ENCODE assay signal across 1 cellular context in the genomic region with DNA sequence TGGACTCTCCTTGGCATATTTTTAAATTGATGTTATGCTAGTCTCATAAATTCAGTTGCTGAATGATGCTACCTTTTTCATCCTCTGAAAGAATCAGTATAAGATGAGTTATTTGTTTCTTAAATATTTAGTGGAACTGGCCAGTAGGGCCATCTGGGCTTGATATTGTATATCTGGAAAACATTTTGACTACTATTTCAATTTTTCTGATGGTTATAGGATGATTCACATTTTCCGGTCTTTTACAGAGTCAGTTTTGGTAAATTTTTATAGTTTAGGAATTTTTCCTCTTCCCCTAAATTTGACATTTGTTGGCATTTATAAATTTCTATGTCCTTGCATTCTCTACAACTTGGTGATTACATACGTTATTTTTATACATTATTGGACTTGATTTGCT.
TF ChIP-seq lines count a peak whose summit lies in the region.

No MANE protein-coding gene starts in this region.

TF ChIP-seq in SK-N-SH, 30 proteins besides CTCF, POLR2A, EP300 and RAD21 (continued from another document):
- TF ChIP-seq, protein P1, sequence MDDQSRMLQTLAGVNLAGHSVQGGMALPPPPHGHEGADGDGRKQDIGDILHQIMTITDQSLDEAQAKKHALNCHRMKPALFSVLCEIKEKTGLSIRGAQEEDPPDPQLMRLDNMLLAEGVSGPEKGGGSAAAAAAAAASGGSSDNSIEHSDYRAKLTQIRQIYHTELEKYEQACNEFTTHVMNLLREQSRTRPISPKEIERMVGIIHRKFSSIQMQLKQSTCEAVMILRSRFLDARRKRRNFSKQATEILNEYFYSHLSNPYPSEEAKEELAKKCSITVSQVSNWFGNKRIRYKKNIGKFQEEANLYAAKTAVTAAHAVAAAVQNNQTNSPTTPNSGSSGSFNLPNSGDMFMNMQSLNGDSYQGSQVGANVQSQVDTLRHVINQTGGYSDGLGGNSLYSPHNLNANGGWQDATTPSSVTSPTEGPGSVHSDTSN (IDR thresholded peaks at IDR 0.05) = peak; percentile 90
- peak; percentile 82 for TF ChIP-seq FOSL2 (IDR thresholded peaks at IDR 0.05; ENCODE audit: borderline replicate concordance, low read depth)
